13 cellular contexts compared by ENCODE assay signal in genomic region chr22:24471570-24471969, GRCh38. TPM values are rescaled to one million over a fixed set of nuclear protein-coding genes. Genes with fewer than 3 reads are reported as not detected.
A peak's percentile ranks its signal among the peaks of the same experiment; 100 is the strongest.
DNase-seq lines count a peak whose midpoint lies in the region; ATAC-seq, FAIRE-seq and TF ChIP-seq lines count a peak whose summit lies in the region.
"Had no signal": no experiment of that assay in that cellular context is flagged by ENCODE, and none has a peak within 500 bp of the region (broad histone marks: within the 10 kb centered on the region; RNA-seq: fewer than 3 reads in every experiment).

No MANE protein-coding gene starts in this region.

- H3K4me3 ChIP-seq in liver (ENCODE audit: low read depth in 1 of 3, low read length in 3 of 3) (no peak overlapping the region), HepG2 (replicated peaks in 1 of 3; ENCODE audit: insufficient read depth in 1 of 3, low read depth in 2 of 3, low read length in 3 of 3) (no peak overlapping the region), fibroblast of pulmonary artery (replicated peaks; ENCODE audit: low read depth, low read length) (no peak overlapping the region), neural progenitor cell (no peak overlapping the region)
- H3K4me3 ChIP-seq: thoracic aorta had no signal

- no peak for DNase-seq in HepG2 (ENCODE audit: low spot score)
- peak; percentile 91 for DNase-seq in fibroblast of pulmonary artery (ENCODE audit: low read depth)
- no peak for DNase-seq in neural progenitor cell (ENCODE audit: low spot score)
- no peak for DNase-seq in erythroblast (lab: John Stamatoyannopoulos, UW)
- no peak for DNase-seq in T-helper 17 cell
- DNase-seq in superior temporal gyrus (ENCODE audit: extremely low spot score): no peak
- DNase-seq: effector CD8-positive, alpha-beta T cell had no signal

- no TSS peak for BruUV-seq in HepG2 (replicated peaks; lab: Mats Ljungman, UMichigan)

- H3K79me2 ChIP-seq in HepG2 (ENCODE audit: insufficient read depth, low read length) (no peaks in the 10 kb centered on the region), neural progenitor cell (ENCODE audit: low read depth) (no peaks in the 10 kb centered on the region)

- intact Hi-C loops in HepG2 (cut with micrococcal nuclease; ENCODE audit: unreplicated experiment): no loop called here

- CTCF ChIA-PET in HepG2 (lab: Yijun Ruan, JAX; ENCODE audit: low intra/inter-chr PET ratio, low total read pairs): no interaction called here

- in situ Hi-C loops in HepG2 (cut with HindIII; ENCODE audit: extremely low pct_ligation_motif_present, low pct_unique_long_range_greater_than_20kb): no loop called here

- H3K36me3 ChIP-seq in liver (ENCODE audit: control insufficient read depth in 4 of 4, insufficient read depth in 3 of 4, low read depth in 1 of 4, low read length in 3 of 4) (peaks cover 2 to 10% (median 3%) of the 10 kb centered on the region in 4 donors), HepG2 (replicated peaks in 1 of 2; ENCODE audit: control insufficient read depth in 1 of 2, insufficient read depth in 2 of 2, low read length in 2 of 2) (no peaks in the 10 kb centered on the region), neural progenitor cell (no peaks in the 10 kb centered on the region)
- H3K36me3 ChIP-seq: thoracic aorta had no signal

- peaks cover 7% of the 10 kb centered on the region for H3F3A ChIP-seq in neural progenitor cell (ENCODE audit: low read depth)

- H3K9ac ChIP-seq in liver (ENCODE audit: low read depth in 1 of 2, low read length in 2 of 2) (no peak overlapping the region), HepG2 (ENCODE audit: insufficient read depth, low read depth, low read length) (no peak overlapping the region), neural progenitor cell (no peak overlapping the region)

- no peak for TF ChIP-seq CTCF in liver (IDR thresholded peaks at IDR 0.05; ENCODE audit: low read depth, low read length, missing input control)
- no peak for TF ChIP-seq CTCF in HepG2 (CRISPR knock-in tag; IDR thresholded peaks at IDR 0.05)
- TF ChIP-seq CTCF in fibroblast of pulmonary artery (IDR thresholded peaks at IDR 0.05; ENCODE audit: low read length, missing control alignments): no peak
- TF ChIP-seq CTCF in neural progenitor cell (IDR thresholded peaks at IDR 0.05): no peak

- no peaks in the 10 kb centered on the region for H3K36me3 Mint-ChIP-seq in neural progenitor cell
- no peaks in the 10 kb centered on the region for H3K36me3 Mint-ChIP-seq in T-helper 17 cell (ENCODE audit: low read depth)

- H3K4me1 Mint-ChIP-seq in neural progenitor cell (peaks cover 8% of the 10 kb centered on the region), T-helper 17 cell (peaks cover 2% of the 10 kb centered on the region)
- H3K4me1 Mint-ChIP-seq: activated T-helper 17 cell treated with anti-CD3 and anti-CD28 coated beads, Interleukin-2, amount 50 U/mL, for 72 hours had no signal

- no peak for TF ChIP-seq EP300 in HepG2 (IDR thresholded peaks at IDR 0.05; ENCODE audit: low read depth in 2 of 2, low read length in 2 of 2)
- no peak for TF ChIP-seq EP300 in HepG2 (CRISPR knock-in tag; IDR thresholded peaks at IDR 0.05; ENCODE audit: borderline replicate concordance)

- peaks cover 0 to 6% (median 2%) of the 10 kb centered on the region in 4 donors for H3K4me1 ChIP-seq in liver (ENCODE audit: control insufficient read depth in 4 of 4, insufficient read depth in 4 of 4, low read length in 3 of 4)
- peaks cover 28% of the 10 kb centered on the region for H3K4me1 ChIP-seq in HepG2 (ENCODE audit: insufficient read depth, low read length)
- peaks cover 9% of the 10 kb centered on the region for H3K4me1 ChIP-seq in neural progenitor cell

- POLR2A ChIA-PET in HepG2 (lab: Yijun Ruan, JAX): no interaction called here

- no peak overlapping the region for H3K27ac ChIP-seq in liver (ENCODE audit: low read depth in 1 of 2, low read length in 2 of 2)
- no peak overlapping the region for H3K27ac ChIP-seq in HepG2 (ENCODE audit: extremely low read length, insufficient read depth, low read length)
- H3K27ac ChIP-seq in neural progenitor cell: no peak overlapping the region
- H3K27ac ChIP-seq: thoracic aorta had no signal

- H2AFZ ChIP-seq in HepG2 (ENCODE audit: low read length): no peak overlapping the region
- H2AFZ ChIP-seq in neural progenitor cell (replicated peaks): no peak overlapping the region

- TF ChIP-seq RAD21 in liver (IDR thresholded peaks at IDR 0.05) (peak in 1 of 2 donors; percentile 12), HepG2 (CRISPR knock-in tag; IDR thresholded peaks at IDR 0.05) (no peak)

- ATAC-seq in HepG2 (no peak), T-helper 17 cell (no peak), GM19395 (IDR thresholded peaks at IDR 0.05; ENCODE audit: unreplicated experiment) (no peak)
- ATAC-seq: activated T-helper 17 cell treated with anti-CD3 and anti-CD28 coated beads, Interleukin-2, amount 50 U/mL, for 72 hours had no signal

- H3K9me3 Mint-ChIP-seq in neural progenitor cell: no peaks in the 10 kb centered on the region
- H3K9me3 Mint-ChIP-seq: activated T-helper 17 cell treated with anti-CD3 and anti-CD28 coated beads, Interleukin-2, amount 50 U/mL, for 72 hours had no signal

- no peak for FAIRE-seq in HepG2 (lab: Jason Lieb, UNC)

- no peak for TF ChIP-seq POLR2A in HepG2 (IDR thresholded peaks at IDR 0.05; ENCODE audit: insufficient read depth in 1 of 2, low read depth in 2 of 2, low read length in 2 of 2)
- no peak for TF ChIP-seq POLR2A in erythroblast (IDR thresholded peaks at IDR 0.05; ENCODE audit: low read length)

- H3K27me3 Mint-ChIP-seq in neural progenitor cell (ENCODE audit: insufficient read depth, low read depth) (peaks cover 7% of the 10 kb centered on the region), T-helper 17 cell (no peaks in the 10 kb centered on the region)
- H3K27me3 Mint-ChIP-seq: activated T-helper 17 cell treated with anti-CD3 and anti-CD28 coated beads, Interleukin-2, amount 50 U/mL, for 72 hours had no signal

- H4K20me1 ChIP-seq in HepG2 (ENCODE audit: insufficient read depth, low read length): no peaks in the 10 kb centered on the region
- no peaks in the 10 kb centered on the region for H4K20me1 ChIP-seq in neural progenitor cell (ENCODE audit: low read depth)

- no peaks in the 10 kb centered on the region for H3K9me3 ChIP-seq in liver (ENCODE audit: control insufficient read depth in 4 of 4, low read length in 3 of 4)
- no peaks in the 10 kb centered on the region for H3K9me3 ChIP-seq in HepG2 (ENCODE audit: low read length)
- no peaks in the 10 kb centered on the region for H3K9me3 ChIP-seq in neural progenitor cell (ENCODE audit: low read depth)
- no peaks in the 10 kb centered on the region for H3K9me3 ChIP-seq in T-helper 17 cell (ENCODE audit: control insufficient read depth, low read length, poor library complexity, severe bottlenecking)
- H3K9me3 ChIP-seq: thoracic aorta had no signal

- H3K4me2 ChIP-seq in HepG2 (ENCODE audit: low read depth, low read length): no peak overlapping the region
- H3K4me2 ChIP-seq in neural progenitor cell: no peak overlapping the region

- peak overlapping the region; percentile 80 for H3K27ac Mint-ChIP-seq in neural progenitor cell
- H3K27ac Mint-ChIP-seq in T-helper 17 cell: no peak overlapping the region
- H3K27ac Mint-ChIP-seq: activated T-helper 17 cell treated with anti-CD3 and anti-CD28 coated beads, Interleukin-2, amount 50 U/mL, for 72 hours had no signal

- H3K4me3 Mint-ChIP-seq in neural progenitor cell: no peak overlapping the region
- H3K4me3 Mint-ChIP-seq in T-helper 17 cell: no peak overlapping the region
- H3K4me3 Mint-ChIP-seq: activated T-helper 17 cell treated with anti-CD3 and anti-CD28 coated beads, Interleukin-2, amount 50 U/mL, for 72 hours; neural crest cell had no signal

- H3K27me3 ChIP-seq in liver (ENCODE audit: control insufficient read depth in 4 of 4, insufficient read depth in 4 of 4, low read length in 3 of 4) (no peaks in the 10 kb centered on the region), HepG2 (ENCODE audit: control insufficient read depth in 1 of 2, insufficient read depth in 2 of 2, low read length in 2 of 2) (no peaks in the 10 kb centered on the region), neural progenitor cell (no peaks in the 10 kb centered on the region)

- 86% methylated on average over 4 of the region's 4 CpGs for WGBS in liver
- 80% methylated on average over 4 of the region's 4 CpGs for WGBS in HepG2 (ENCODE audit: low lambda C conversion rate)

RNA-seq across cellular contexts. Expression of gene UPB1, which starts 23.6 kb away (rescaled TPM):
- total RNA-seq in liver: 10 to 100 TPM in 1 of 2 donors, 1 to 10 TPM in 1; 7.1 to 67.6 TPM
- polyA plus RNA-seq in liver: 100 to 1,000 TPM in 1 of 2 donors, 10 to 100 TPM in 1; 50.0 to 115 TPM
- total RNA-seq in HepG2 (2016; rRNA removed; fragmentation: Illumina TruSeq; extraction: Trizol): 0.60 and 1.2 TPM in 2 replicates
- total RNA-seq in HepG2 (2016; cell fraction: cytosol; rRNA removed; fragmentation: Illumina TruSeq; extraction: Trizol; ENCODE audit: low read depth): 0.53 and 0.61 TPM in 2 replicates
- total RNA-seq in HepG2 (2016; cell fraction: insoluble cytoplasmic fraction; rRNA removed; fragmentation: Illumina TruSeq; extraction: Trizol): 0.43 and 0.89 TPM in 2 replicates
- 0.90 and 0.96 TPM in 2 replicates for total RNA-seq in HepG2 (2016; cell fraction: membrane; rRNA removed; fragmentation: Illumina TruSeq; extraction: Trizol)
- 1.0 and 1.1 TPM in 2 replicates for total RNA-seq in HepG2 (2016; cell fraction: nucleus; rRNA removed; fragmentation: Illumina TruSeq; extraction: Trizol)
- polyA plus RNA-seq in HepG2 (2011; rRNA removed): 0.38 and 0.59 TPM in 2 replicates
- 0.24 and 0.28 TPM in 2 replicates for polyA plus RNA-seq in HepG2 (2011; cell fraction: cytosol; rRNA removed)
- polyA plus RNA-seq in HepG2 (2011; cell fraction: nucleus; rRNA removed): 0.84 and 1.1 TPM in 2 replicates
- polyA plus RNA-seq in HepG2 (2012): 0.49 and 1.2 TPM in 2 replicates
- polyA plus RNA-seq in HepG2 (2016; cell fraction: cytosol; fragmentation: Illumina TruSeq; extraction: Trizol; ENCODE audit: low read depth): 0.42 and 0.53 TPM in 2 replicates
- 0.80 and 0.84 TPM in 2 replicates for polyA plus RNA-seq in HepG2 (2016; cell fraction: insoluble cytoplasmic fraction; fragmentation: Illumina TruSeq; extraction: Trizol; ENCODE audit: low read depth)
- 0.63 and 0.65 TPM in 2 replicates for polyA plus RNA-seq in HepG2 (2016; cell fraction: membrane; fragmentation: Illumina TruSeq; extraction: Trizol; ENCODE audit: low read depth)
- 1.5 and 1.6 TPM in 2 replicates for polyA plus RNA-seq in HepG2 (2016; cell fraction: nucleus; fragmentation: Illumina TruSeq; extraction: Trizol; ENCODE audit: insufficient read depth, low read depth)
- 0.05 and 0.22 TPM in 2 replicates for polyA minus RNA-seq in HepG2 (2011; rRNA and poly(A)+ RNA removed; ENCODE audit: low replicate concordance)
- not detected in 2 replicates for polyA minus RNA-seq in HepG2 (2011; cell fraction: cytosol; rRNA and poly(A)+ RNA removed)
- 0.77 and 0.99 TPM in 2 replicates for polyA minus RNA-seq in HepG2 (2011; cell fraction: nucleus; rRNA and poly(A)+ RNA removed)
- total RNA-seq in neural progenitor cell (ENCODE audit: low replicate concordance): 0.12 and 0.17 TPM in 2 replicates
- total RNA-seq in T-helper 17 cell: 1 to 10 TPM; 1.5 to 2.8 TPM
- total RNA-seq: A172, neural crest cell had no signal

RNA-seq across cellular contexts. Expression of gene ADORA2A, which starts 44.2 kb away (rescaled TPM):
- 1 to 10 TPM; 4.4 to 5.4 TPM for total RNA-seq in liver
- 1 to 10 TPM; 3.4 to 3.5 TPM for polyA plus RNA-seq in liver
- total RNA-seq in HepG2 (2016; rRNA removed; fragmentation: Illumina TruSeq; extraction: Trizol): 3.3 and 4.0 TPM in 2 replicates
- total RNA-seq in HepG2 (2016; cell fraction: cytosol; rRNA removed; fragmentation: Illumina TruSeq; extraction: Trizol; ENCODE audit: low read depth): 1.3 and 1.5 TPM in 2 replicates
- total RNA-seq in HepG2 (2016; cell fraction: insoluble cytoplasmic fraction; rRNA removed; fragmentation: Illumina TruSeq; extraction: Trizol): 3.1 and 3.5 TPM in 2 replicates
- 2.9 and 5.0 TPM in 2 replicates for total RNA-seq in HepG2 (2016; cell fraction: membrane; rRNA removed; fragmentation: Illumina TruSeq; extraction: Trizol)
- 2.4 TPM in 2 replicates for total RNA-seq in HepG2 (2016; cell fraction: nucleus; rRNA removed; fragmentation: Illumina TruSeq; extraction: Trizol)
- polyA plus RNA-seq in HepG2 (2011; rRNA removed): 5.0 and 7.3 TPM in 2 replicates
- polyA plus RNA-seq in HepG2 (2011; cell fraction: cytosol; rRNA removed): 4.4 and 5.8 TPM in 2 replicates
- 15.5 and 20.4 TPM in 2 replicates for polyA plus RNA-seq in HepG2 (2011; cell fraction: nucleus; rRNA removed)
- 7.5 and 9.0 TPM in 2 replicates for polyA plus RNA-seq in HepG2 (2012)
- polyA plus RNA-seq in HepG2 (2016; cell fraction: cytosol; fragmentation: Illumina TruSeq; extraction: Trizol; ENCODE audit: low read depth): 1.3 and 1.7 TPM in 2 replicates
- polyA plus RNA-seq in HepG2 (2016; cell fraction: insoluble cytoplasmic fraction; fragmentation: Illumina TruSeq; extraction: Trizol; ENCODE audit: low read depth): 3.1 and 3.9 TPM in 2 replicates
- polyA plus RNA-seq in HepG2 (2016; cell fraction: membrane; fragmentation: Illumina TruSeq; extraction: Trizol; ENCODE audit: low read depth): 2.3 and 3.2 TPM in 2 replicates
- polyA plus RNA-seq in HepG2 (2016; cell fraction: nucleus; fragmentation: Illumina TruSeq; extraction: Trizol; ENCODE audit: insufficient read depth, low read depth): 4.1 and 4.2 TPM in 2 replicates
- polyA minus RNA-seq in HepG2 (2011; rRNA and poly(A)+ RNA removed; ENCODE audit: low replicate concordance): 3.1 and 18.4 TPM in 2 replicates
- 1.4 and 2.7 TPM in 2 replicates for polyA minus RNA-seq in HepG2 (2011; cell fraction: cytosol; rRNA and poly(A)+ RNA removed)
- 4.9 and 7.1 TPM in 2 replicates for polyA minus RNA-seq in HepG2 (2011; cell fraction: nucleus; rRNA and poly(A)+ RNA removed)
- 0.51 and 5.8 TPM in 2 replicates for total RNA-seq in neural progenitor cell (ENCODE audit: low replicate concordance)
- total RNA-seq in T-helper 17 cell: 10 to 100 TPM; 20.4 to 22.0 TPM
